ENCODE assay signal across 12 cellular contexts in genomic region chr18:79496237-79496977, GRCh38.
A peak's percentile ranks its signal among the peaks of the same experiment; 100 is the strongest.
DNase-seq lines count a peak whose midpoint lies in the region; ATAC-seq and TF ChIP-seq lines count a peak whose summit lies in the region.
"Had no signal": no experiment of that assay in that cellular context is flagged by ENCODE, and none has a peak within 500 bp of the region (broad histone marks: within the 10 kb centered on the region; RNA-seq: fewer than 3 reads in every experiment).

No MANE protein-coding gene starts in this region.

- no peak for ATAC-seq in RWPE2 (ENCODE audit: low read depth)
- no peak for ATAC-seq in GM21723 (IDR thresholded peaks at IDR 0.05; ENCODE audit: unreplicated experiment)
- ATAC-seq in GM21717 (IDR thresholded peaks at IDR 0.05; ENCODE audit: unreplicated experiment) = no peak
- ATAC-seq: CD8-positive, alpha-beta T cell had no signal

- H3K36me3 ChIP-seq in RWPE2 (ENCODE audit: low read depth) (no peaks in the 10 kb centered on the region), tibial nerve (peaks cover 0 to 45% (median 0%) of the 10 kb centered on the region in 3 donors)

- H3K27ac ChIP-seq in RWPE2 (ENCODE audit: poor library complexity, severe bottlenecking) (no peak overlapping the region), tibial nerve (peak overlapping the region in 1 of 4 donors; percentile 3)
- H3K27ac ChIP-seq: psoas muscle had no signal

- no peak overlapping the region for H3K4me3 ChIP-seq in RWPE2 (ENCODE audit: severe bottlenecking)
- H3K4me3 ChIP-seq in tibial nerve = no peak overlapping the region
- H3K4me3 ChIP-seq: psoas muscle, stomach had no signal

- H3K27me3 ChIP-seq in RWPE2 (ENCODE audit: insufficient read depth, poor library complexity, severe bottlenecking) (no peaks in the 10 kb centered on the region), tibial nerve (no peaks in the 10 kb centered on the region)
- H3K27me3 ChIP-seq: stomach had no signal

- TF ChIP-seq POLR2A in tibial nerve (IDR thresholded peaks at IDR 0.05) = no peak

- TF ChIP-seq CTCF in RWPE2 (IDR thresholded peaks at IDR 0.05; ENCODE audit: poor library complexity, severe bottlenecking) (no peak), tibial nerve (IDR thresholded peaks at IDR 0.05) (no peak)

- DNase-seq in DMS79 treated with DMSO at 0.1 percent for 48 hours (lab: John Stamatoyannopoulos, UW) (peak; percentile 63), RWPE2 (ENCODE audit: low spot score) (peak; percentile 34), islet precursor cell (peak; percentile 51), posterior vena cava (ENCODE audit: low spot score) (peak; percentile 73), tibial nerve (ENCODE audit: low spot score in 2 of 2) (no peak), DMS53 treated with DMSO at 0.1 percent for 48 hours (lab: John Stamatoyannopoulos, UW; ENCODE audit: unreplicated experiment) (no peak)
- DNase-seq: CD8-positive, alpha-beta T cell; stimulated activated CD4-positive, alpha-beta T cell treated with anti-CD3 and anti-CD28 coated beads, Interleukin-4, amount 100 ng/mL, for 24 hours; stomach had no signal

- H3K9me3 ChIP-seq in RWPE2 (ENCODE audit: severe bottlenecking) = no peaks in the 10 kb centered on the region
- peaks cover 0 to 25% (median 7%) of the 10 kb centered on the region in 4 donors for H3K9me3 ChIP-seq in tibial nerve

- TF ChIP-seq EP300 in tibial nerve (IDR thresholded peaks at IDR 0.05) = no peak

- H3K4me1 ChIP-seq in RWPE2 (ENCODE audit: insufficient read depth, poor library complexity, severe bottlenecking) = no peaks in the 10 kb centered on the region
- peaks cover 0 to 14% (median 6%) of the 10 kb centered on the region in 4 donors for H3K4me1 ChIP-seq in tibial nerve
- H3K4me1 ChIP-seq: psoas muscle had no signal

- intact Hi-C loops in posterior vena cava (cut with DNase I) = no loop called here

- WGBS in tibial nerve, 2 donors = 89 to 94% methylated on average over 31 to 32 of the region's 32 CpGs

Comparison
In these comparisons a context has a peak if more than half of its experiments do, and no peak if none do; other contexts are left out.
1. DNase-seq: peak in DMS79 treated with DMSO at 0.1 percent for 48 hours (single experiment), RWPE2 (single experiment), islet precursor cell (single experiment) and posterior vena cava (single experiment); none in tibial nerve (0 of 2) and DMS53 treated with DMSO at 0.1 percent for 48 hours (single experiment).